Comparison of ENCODE assay signal across 31 cellular contexts in genomic region chr1:54159733-54160316, GRCh38. TPM values are rescaled to one million over a fixed set of nuclear protein-coding genes. Genes with fewer than 3 reads are reported as not detected.
"Had no signal": no experiment of that assay in that cellular context is flagged by ENCODE, and none has a peak within 500 bp of the region (broad histone marks: within the 10 kb centered on the region; RNA-seq: fewer than 3 reads in every experiment).

No MANE protein-coding gene starts in this region.

- FAIRE-seq: endometrium, keratinocyte had no signal

- H3K9me3 ChIP-seq: body of pancreas, heart left ventricle, ovary, psoas muscle, right atrium auricular region, thyroid gland, uterus had no signal

- H3K4me1 Mint-ChIP-seq: activated B cell treated with CpG ODN at 0.5 μM for 24 hours; activated CD4-positive, alpha-beta T cell treated with anti-CD3 and anti-CD28 coated beads for 36 hours had no signal

- H3K27ac Mint-ChIP-seq: activated B cell treated with CpG ODN at 0.5 μM for 24 hours; activated CD4-positive, alpha-beta T cell treated with anti-CD3 and anti-CD28 coated beads for 36 hours; activated T-helper 2 cell treated with anti-CD3 and anti-CD28 coated beads, Interferon-gamma antibody, Interleukin-2, Interleukin-4, amounts not matched to agents 10 μg/mL and 5 μg/mL and 100 μg/mL, durations not matched to agents 14 hours and 24 hours and 36 hours; dendritic cell treated with granulocyte-macrophage colony-stimulating factor and Interleukin-4, amounts not matched to agents 40 ng/mL and 50 ng/mL, for 4 days; naive thymus-derived CD4-positive, alpha-beta T cell; stimulated activated naive CD8-positive, alpha-beta T cell treated with anti-CD3 and anti-CD28 coated beads, Interleukin-15, Interleukin-2, amounts not matched to agents 100 ng/mL and 50 ng/mL, for 24 hours; T-helper 1 cell treated with Interleukin-12 subunit alpha and Interleukin-12 subunit beta and Interleukin-4 antibody, amounts not matched to agents 30 μg/mL and 1 μg/mL, for 36 hours had no signal

- H3K4me3 Mint-ChIP-seq: activated B cell treated with CpG ODN at 0.5 μM for 24 hours; activated CD4-positive, alpha-beta T cell treated with anti-CD3 and anti-CD28 coated beads for 36 hours; activated T-cell treated with anti-CD3 and anti-CD28 coated beads, Interleukin-2, amount 50 U/mL, for 4 hours; dendritic cell treated with granulocyte-macrophage colony-stimulating factor and Interleukin-4, amounts not matched to agents 40 ng/mL and 50 ng/mL, for 4 days; naive thymus-derived CD4-positive, alpha-beta T cell; stimulated activated naive CD8-positive, alpha-beta T cell treated with anti-CD3 and anti-CD28 coated beads, Interleukin-15, Interleukin-2, amounts not matched to agents 100 ng/mL and 50 ng/mL, for 24 hours; T-helper 1 cell treated with Interleukin-12 subunit alpha and Interleukin-12 subunit beta and Interleukin-4 antibody, amounts not matched to agents 30 μg/mL and 1 μg/mL, for 36 hours had no signal

- DNase-seq: activated B cell treated with CpG ODN at 0.5 μM for 24 hours; activated CD4-positive, alpha-beta T cell treated with anti-CD3 and anti-CD28 coated beads for 36 hours; activated CD4-positive, alpha-beta T cell treated with anti-CD3 and anti-CD28 coated beads, Interleukin-2, amount 50 U/mL, for 48 hours; activated CD8-positive, alpha-beta memory T cell treated with anti-CD3 and anti-CD28 coated beads, Interleukin-2, amount 50 U/mL, for 48 hours; activated naive CD4-positive, alpha-beta T cell treated with Interleukin-2 at 50 U/mL for 16 hours; activated T-cell treated with anti-CD3 and anti-CD28 coated beads, Interleukin-2, amount 50 U/mL, for 4 hours; amygdala; body of pancreas; effector CD4-positive, alpha-beta T cell; heart left ventricle; left colon; naive thymus-derived CD4-positive, alpha-beta T cell; ovary; psoas muscle; stimulated activated CD4-positive, alpha-beta T cell treated with anti-CD3 and anti-CD28 coated beads, Interleukin-12 subunit alpha, Interleukin-12 subunit beta, amount 100 ng/mL, for 4 hours; stimulated activated CD4-positive, alpha-beta T cell treated with anti-CD3 and anti-CD28 coated beads, Interleukin-4, amount 100 ng/mL, for 4 hours; substantia nigra; thyroid gland; uterus had no signal

- H3K27ac ChIP-seq: body of pancreas, cardiac muscle cell, heart left ventricle, ovary, psoas muscle, right atrium auricular region, thyroid gland, uterus had no signal

- ATAC-seq: activated CD4-positive, alpha-beta T cell treated with anti-CD3 and anti-CD28 coated beads for 36 hours; activated T-cell treated with anti-CD3 and anti-CD28 coated beads, Interleukin-2, amount 50 U/mL, for 4 hours; body of pancreas; left colon; naive thymus-derived CD4-positive, alpha-beta T cell had no signal

- H3K36me3 Mint-ChIP-seq: naive thymus-derived CD4-positive, alpha-beta T cell had no signal

- H3K36me3 ChIP-seq: cardiac muscle cell, heart left ventricle, ovary, right atrium auricular region, thyroid gland, uterus had no signal

- H3K4me1 ChIP-seq: psoas muscle, thyroid gland, uterus had no signal

- H3K27me3 Mint-ChIP-seq: activated B cell treated with CpG ODN at 0.5 μM for 24 hours; activated CD4-positive, alpha-beta T cell treated with anti-CD3 and anti-CD28 coated beads for 36 hours; dendritic cell treated with granulocyte-macrophage colony-stimulating factor and Interleukin-4, amounts not matched to agents 40 ng/mL and 50 ng/mL, for 4 days; naive thymus-derived CD4-positive, alpha-beta T cell; stimulated activated naive CD8-positive, alpha-beta T cell treated with anti-CD3 and anti-CD28 coated beads, Interleukin-15, Interleukin-2, amounts not matched to agents 100 ng/mL and 50 ng/mL, for 24 hours had no signal

- H3K4me3 ChIP-seq: body of pancreas, cardiac muscle cell, heart left ventricle, ovary, psoas muscle, right atrium auricular region, thyroid gland, uterus had no signal

- H3K9me3 Mint-ChIP-seq: activated B cell treated with CpG ODN at 0.5 μM for 24 hours; activated T-cell treated with anti-CD3 and anti-CD28 coated beads, Interleukin-2, amount 50 U/mL, for 4 hours; activated T-helper 2 cell treated with anti-CD3 and anti-CD28 coated beads, Interferon-gamma antibody, Interleukin-2, Interleukin-4, amounts not matched to agents 10 μg/mL and 5 μg/mL and 100 μg/mL, durations not matched to agents 14 hours and 24 hours and 36 hours; dendritic cell treated with granulocyte-macrophage colony-stimulating factor and Interleukin-4, amounts not matched to agents 40 ng/mL and 50 ng/mL, for 4 days; stimulated activated naive CD8-positive, alpha-beta T cell treated with anti-CD3 and anti-CD28 coated beads, Interleukin-15, Interleukin-2, amounts not matched to agents 100 ng/mL and 50 ng/mL, for 24 hours; T-helper 1 cell treated with Interleukin-12 subunit alpha and Interleukin-12 subunit beta and Interleukin-4 antibody, amounts not matched to agents 30 μg/mL and 1 μg/mL, for 36 hours had no signal

- H3K27me3 ChIP-seq: body of pancreas, cardiac muscle cell, heart left ventricle, ovary, right atrium auricular region, thyroid gland, uterus had no signal

RNA-seq across cellular contexts. Expression of gene CDCP2, which starts 7.0 kb away (rescaled TPM):
- total RNA-seq: activated B cell treated with CpG ODN at 0.5 μM for 24 hours; activated CD4-positive, alpha-beta T cell treated with anti-CD3 and anti-CD28 coated beads for 36 hours; activated CD8-positive, alpha-beta memory T cell treated with anti-CD3 and anti-CD28 coated beads for 36 hours; activated T-cell treated with anti-CD3 and anti-CD28 coated beads, Interleukin-2, amount 50 U/mL, for 4 hours; activated T-helper 2 cell treated with anti-CD3 and anti-CD28 coated beads, Interferon-gamma antibody, Interleukin-2, Interleukin-4, amounts not matched to agents 10 μg/mL and 5 μg/mL and 100 μg/mL, durations not matched to agents 14 hours and 24 hours and 36 hours; body of pancreas; epithelial cell of proximal tubule; fibroblast of villous mesenchyme; mucosa of gallbladder; psoas muscle; right atrium auricular region had no signal
- polyA plus RNA-seq: cardiac muscle cell; heart left ventricle; keratinocyte; naive thymus-derived CD4-positive, alpha-beta T cell; psoas muscle had no signal
